Comparison of ENCODE assay signal across 8 cellular contexts in the genomic region with DNA sequence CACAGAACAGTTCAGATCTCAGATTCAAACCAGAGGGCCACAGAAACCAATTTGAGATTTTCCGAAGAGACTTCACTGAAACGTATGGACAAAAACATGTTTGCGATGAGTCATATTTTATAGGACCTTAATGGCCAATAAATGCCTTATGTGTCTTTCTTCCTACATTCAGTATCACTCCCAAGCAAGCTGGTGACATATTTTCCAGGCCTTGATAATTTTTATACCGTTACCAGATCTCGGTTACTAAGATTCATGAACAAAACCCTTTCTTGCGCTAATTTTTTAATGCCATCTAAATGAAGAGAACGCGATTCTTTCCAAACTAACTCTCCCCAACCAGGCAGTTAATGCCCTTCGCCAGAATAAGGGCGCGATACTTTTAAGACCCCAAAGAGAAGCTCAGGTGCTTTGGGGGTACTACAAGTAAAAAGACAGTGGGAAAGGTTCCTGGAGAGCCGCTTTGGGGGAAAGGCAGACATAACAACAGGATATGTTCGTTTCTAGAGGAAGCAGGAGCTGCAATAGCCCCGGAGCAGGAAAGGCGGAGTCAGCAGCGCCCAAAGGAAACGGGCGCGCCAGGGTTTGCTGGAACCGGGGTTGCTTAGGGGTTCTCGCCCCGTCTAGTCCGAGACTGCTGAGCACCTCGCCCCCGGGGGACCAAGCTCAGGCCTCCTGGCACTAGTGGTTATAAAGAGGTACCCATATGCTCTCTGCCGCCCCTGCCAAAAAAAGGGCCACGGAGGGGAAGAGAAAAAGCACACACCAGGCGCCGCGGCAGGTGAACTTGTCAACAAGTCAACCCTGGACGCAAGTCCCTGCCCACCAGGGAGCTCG. TPM values are rescaled to one million over a fixed set of nuclear protein-coding genes. Genes with fewer than 3 reads are reported as not detected.
DNase-seq lines count a peak whose midpoint lies in the region; ATAC-seq and TF ChIP-seq lines count a peak whose summit lies in the region.

No MANE protein-coding gene starts in this region.

- POLR2A ChIA-PET in PC-3 (lab: Charles Lee; ENCODE audit: unreplicated experiment): interaction anchor here (0.6 kb wide), 1 partner anchor 48 kb away, joined by 5 read pairs; no protein-coding TSS in a partner anchor

- H3K9ac ChIP-seq in PC-3 (ENCODE audit: low read length) (peak overlapping the region; percentile 39), iPS-20b (ENCODE audit: low read depth, low read length) (peak overlapping the region; percentile 14; the same call in 1 of the 2 replicates)

- no peaks in the 10 kb centered on the region for H3K9me2 ChIP-seq in PC-3 (replicated peaks; ENCODE audit: low read length)

- CTCF ChIA-PET in PC-3 (lab: Charles Lee): interaction anchor here (0.9 kb wide), 1 partner anchor 35 kb away, joined by 3 read pairs; no protein-coding TSS in a partner anchor

- no peaks in the 10 kb centered on the region for H3K79me2 ChIP-seq in PC-3 (ENCODE audit: low read length)

- TF ChIP-seq CTCF in 22Rv1 (IDR thresholded peaks at IDR 0.05): 0 out of 2 replicates have a peak, but pooled peaks have one; percentile 4
- no peak for TF ChIP-seq CTCF in GM10266 (IDR thresholded peaks at IDR 0.05; ENCODE audit: control insufficient read depth, insufficient read depth, low read depth, missing control alignments)
- no peak for TF ChIP-seq CTCF in PC-3 (conservative IDR thresholded peaks at IDR 0.05; ENCODE audit: low read depth, low read length)
- no peak for TF ChIP-seq CTCF in gastrocnemius medialis (IDR thresholded peaks at IDR 0.05 in 4 of 5, conservative IDR thresholded peaks at IDR 0.05 in 1 of 5)

- BruUV-seq in PC-3 (replicated peaks; lab: Mats Ljungman, UMichigan): TSS peak; percentile 42

- peak overlapping the region; percentile 76 for H3K27ac ChIP-seq in 22Rv1
- H3K27ac ChIP-seq in PC-3 (ENCODE audit: low read length): 0 out of 2 replicates have a peak overlapping the region, but pooled peaks have one; percentile 10
- no peak overlapping the region for H3K27ac ChIP-seq in iPS-20b (ENCODE audit: low read length)
- peak overlapping the region; percentile 50 to 76 (median 74) for H3K27ac ChIP-seq in gastrocnemius medialis

- no peaks in the 10 kb centered on the region for H3K9me3 ChIP-seq in PC-3 (ENCODE audit: low read length)
- H3K9me3 ChIP-seq in iPS-20b (ENCODE audit: insufficient read depth, low read depth, low read length): no peaks in the 10 kb centered on the region
- no peaks in the 10 kb centered on the region for H3K9me3 ChIP-seq in gastrocnemius medialis

- in situ Hi-C loops in T47D (cut with HindIII; ENCODE audit: low pct_unique_long_range_greater_than_20kb, low sequenced_read_pairs) (no loop called here), gastrocnemius medialis (cut with MboI; ENCODE audit: low sequenced_read_pairs in 4 of 4) (no loop called here)

- H3K4me1 ChIP-seq in PC-3 (ENCODE audit: insufficient read depth, low read length): peaks cover 16% of the 10 kb centered on the region; the same call in 1 of the 2 replicates
- peaks cover 2% of the 10 kb centered on the region for H3K4me1 ChIP-seq in iPS-20b (ENCODE audit: insufficient read depth, low read length)
- H3K4me1 ChIP-seq in gastrocnemius medialis: no peaks in the 10 kb centered on the region

- DNase-seq in GM10266 (ENCODE audit: extremely low spot score) (peak; percentile 18), PC-3 (peak; percentile 74), T47D (ENCODE audit: low read depth in 1 of 2, low spot score in 1 of 2) (peak; percentile 74), gastrocnemius medialis (peak in 1 of 2 donors; percentile 14), NAMALWA (ENCODE audit: low spot score) (no peak)

- intact Hi-C loops in PC-3 (cut with micrococcal nuclease) (no loop called here), gastrocnemius medialis (cut with DNase I; ENCODE audit: low total_unique reads) (no loop called here)

- H3K36me3 ChIP-seq in PC-3 (ENCODE audit: low read depth, low read length) (no peaks in the 10 kb centered on the region), iPS-20b (ENCODE audit: insufficient read depth, low read depth, low read length) (no peaks in the 10 kb centered on the region), gastrocnemius medialis (no peaks in the 10 kb centered on the region)

- no peak for TF ChIP-seq POLR2A in gastrocnemius medialis (IDR thresholded peaks at IDR 0.05)

- H3K27me3 ChIP-seq in PC-3 (ENCODE audit: low read length) (peaks cover 17% of the 10 kb centered on the region; the same call in 1 of the 2 replicates), iPS-20b (ENCODE audit: insufficient read depth, low read length) (peaks cover 25% of the 10 kb centered on the region), gastrocnemius medialis (peaks cover 11 to 32% (median 12%) of the 10 kb centered on the region in 3 donors)

- ATAC-seq in HG03432 (IDR thresholded peaks at IDR 0.05; ENCODE audit: unreplicated experiment) (peak; percentile 27), PC-3 (peak; percentile 56), gastrocnemius medialis (no peak)

- H3K4me2 ChIP-seq in PC-3 (ENCODE audit: low read length): peak overlapping the region; percentile 89

- H2AFZ ChIP-seq in PC-3 (ENCODE audit: low read length): peak overlapping the region; percentile 91

- H3K4me3 ChIP-seq in PC-3 (ENCODE audit: low read length) (peak overlapping the region; percentile 75), iPS-20b (ENCODE audit: low read length) (peak overlapping the region; percentile 78), gastrocnemius medialis (peak overlapping the region; percentile 48 to 74 (median 63))

- no peaks in the 10 kb centered on the region for H4K20me1 ChIP-seq in PC-3 (ENCODE audit: low read length)

- H3F3A ChIP-seq in PC-3 (ENCODE audit: low read length, unreplicated experiment): no peaks in the 10 kb centered on the region

RNA-seq across cellular contexts. Expression of a gene that starts 0.9 kb away (rescaled TPM):
- 1.1 and 3.2 TPM in 2 replicates for total RNA-seq in PC-3 (2014; rRNA removed)
- total RNA-seq in gastrocnemius medialis: 10 to 100 TPM in 1 of 4 donors, 1 to 10 TPM in 3; 1.6 to 20.9 (median 4.0) TPM

Comparison
In these comparisons a context has a peak if more than half of its experiments do, and no peak if none do; other contexts are left out.
1. ATAC-seq: peak in HG03432 (single experiment) and PC-3 (single experiment); none in gastrocnemius medialis (0 of 2).
2. Peak in every context shown above with its lines, with median percentiles within 50 percentile points of each other: H3K4me3 ChIP-seq.